ENCODE assay signal across 18 cellular contexts in the genomic region with DNA sequence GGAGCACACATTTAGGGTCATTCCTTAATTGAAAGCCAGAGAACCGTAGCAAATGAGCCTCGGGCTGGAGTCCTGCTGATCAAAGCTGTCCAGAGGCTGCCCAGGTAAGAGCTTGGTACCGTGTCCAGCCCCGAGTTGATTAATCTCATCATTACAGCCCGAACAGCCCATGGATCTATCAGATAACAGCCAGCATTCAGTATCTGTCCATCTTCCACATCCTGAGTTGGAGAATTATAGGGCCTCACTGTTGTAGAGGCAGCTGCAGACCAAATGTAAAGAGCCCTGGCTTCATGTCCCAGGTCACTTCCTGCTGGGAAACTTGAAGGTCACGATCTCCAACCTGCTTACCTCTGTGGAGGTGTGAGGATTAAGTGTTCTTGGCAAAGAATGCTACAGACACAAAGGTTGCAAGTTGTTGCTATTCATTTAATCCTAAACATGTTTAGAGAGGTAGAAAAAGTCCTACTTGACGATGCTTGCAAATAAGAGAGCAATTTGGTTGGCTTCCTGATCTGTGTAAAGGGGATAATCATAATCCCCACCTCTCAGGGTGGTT.
DNase-seq lines count a peak whose midpoint lies in the region; TF ChIP-seq lines count a peak whose summit lies in the region.
"Had no signal": no experiment of that assay in that cellular context is flagged by ENCODE, and none has a peak within 500 bp of the region (broad histone marks: within the 10 kb centered on the region; RNA-seq: fewer than 3 reads in every experiment).

No MANE protein-coding gene starts in this region.

- no peaks in the 10 kb centered on the region for H3K36me3 ChIP-seq in tibial artery

- H3K27ac ChIP-seq in caudate nucleus (ENCODE audit: low read depth, low read length), result peak overlapping the region; percentile 39
- H3K27ac ChIP-seq in layer of hippocampus (ENCODE audit: low read depth, low read length), result peak overlapping the region; percentile 16
- H3K27ac ChIP-seq in tibial artery, result peak overlapping the region; percentile 87 to 88
- H3K27ac ChIP-seq: A549 had no signal

- H3K27me3 ChIP-seq in layer of hippocampus (ENCODE audit: control insufficient read depth, insufficient read depth, low read length), result no peaks in the 10 kb centered on the region
- H3K27me3 ChIP-seq in tibial artery, result no peaks in the 10 kb centered on the region

- intact Hi-C loops in tibial artery (cut with DNase I; ENCODE audit: low total_unique reads), result loop anchor here (1.0 kb wide), 1 partner anchor 41 kb away; no protein-coding TSS in a partner anchor

- H3K4me1 ChIP-seq in tibial artery, result peaks cover 0 to 91% (median 79%) of the 10 kb centered on the region in 4 donors
- H3K4me1 ChIP-seq: A549 had no signal

- peak; percentile 55 for DNase-seq in DMS53 treated with DMSO at 0.1 percent for 48 hours (lab: John Stamatoyannopoulos, UW; ENCODE audit: unreplicated experiment)
- DNase-seq in caudate nucleus (lab: John Stamatoyannopoulos, UW), result no peak
- DNase-seq in tibial artery, result no peak
- DNase-seq in activated T-cell treated with anti-CD3 and anti-CD28 coated beads, Interleukin-2, amount 50 U/mL, for 48 hours, result no peak
- no peak for DNase-seq in germinal center (ENCODE audit: low spot score)
- no peak for DNase-seq in GDM1 (lab: John Stamatoyannopoulos, UW)
- DNase-seq: CD4-positive, CD25-positive, alpha-beta regulatory T cell; DMS79 treated with DMSO at 0.1 percent for 48 hours; GOT3; MV-4-11; NCI-H1105 treated with DMSO at 0.1 percent for 48 hours; NCI-H1694; NCI-H2081; NCI-H2171 treated with DMSO at 0.1 percent for 48 hours; NCI-H524 treated with DMSO at 0.1 percent for 48 hours; PC-3 had no signal

- H3K9me3 ChIP-seq in tibial artery, result no peaks in the 10 kb centered on the region
- H3K9me3 ChIP-seq: A549 had no signal

- H3K4me3 ChIP-seq in tibial artery, result no peak overlapping the region
- H3K4me3 ChIP-seq: A549 had no signal

- TF ChIP-seq CTCF in tibial artery (IDR thresholded peaks at IDR 0.05), result no peak

Comparison
In these comparisons a context has a peak if more than half of its experiments do, and no peak if none do; other contexts are left out.
1. H3K27ac ChIP-seq: peak in every context shown above with its lines; median percentile 88 in tibial artery; 39 in caudate nucleus; 16 in layer of hippocampus.